Comparison of ENCODE assay signal across 9 cellular contexts in genomic region chr11:76579047-76579751, GRCh38.
DNase-seq lines count a peak whose midpoint lies in the region; ATAC-seq, FAIRE-seq and TF ChIP-seq lines count a peak whose summit lies in the region.
"Had no signal": no experiment of that assay in that cellular context is flagged by ENCODE, and none has a peak within 500 bp of the region (broad histone marks: within the 10 kb centered on the region; RNA-seq: fewer than 3 reads in every experiment).

No MANE protein-coding gene starts in this region.

- H3K9me3 ChIP-seq in HUES64 (ENCODE audit: insufficient read depth, low read depth, low read length) (no peaks in the 10 kb centered on the region), colonic mucosa (no peaks in the 10 kb centered on the region), spleen (no peaks in the 10 kb centered on the region)

- no peak for ATAC-seq in HG03025 (IDR thresholded peaks at IDR 0.05; ENCODE audit: low FRiP score, unreplicated experiment)

- H3K27ac ChIP-seq in HUES64 (ENCODE audit: low read depth, low read length) (0 out of 2 replicates have a peak overlapping the region, but pooled peaks have one; percentile 9), colonic mucosa (peak overlapping the region; percentile 37), spleen (peak overlapping the region; percentile 68 to 92 (median 84))

- no peak for FAIRE-seq in frontal cortex (lab: Jason Lieb, UNC)

- H3K4me1 ChIP-seq in HUES64 (ENCODE audit: insufficient read depth, low read length): peaks cover 19% of the 10 kb centered on the region; the same call in 1 of the 2 replicates
- H3K4me1 ChIP-seq in colonic mucosa: no peaks in the 10 kb centered on the region
- H3K4me1 ChIP-seq in spleen: peaks cover 20 to 49% (median 29%) of the 10 kb centered on the region in 6 donors

- intact Hi-C loops in colonic mucosa (cut with DNase I) (no loop called here), spleen (cut with DNase I; ENCODE audit: low total_unique reads) (no loop called here)

- H3K36me3 ChIP-seq in HUES64 (ENCODE audit: insufficient read depth, low read length) (no peaks in the 10 kb centered on the region), colonic mucosa (no peaks in the 10 kb centered on the region), kidney epithelial cell (ENCODE audit: control insufficient read depth, insufficient read depth, low read length) (no peaks in the 10 kb centered on the region), spleen (no peaks in the 10 kb centered on the region)

- H3K27me3 ChIP-seq in HUES64 (ENCODE audit: insufficient read depth, low read length) (no peaks in the 10 kb centered on the region), colonic mucosa (no peaks in the 10 kb centered on the region), kidney epithelial cell (ENCODE audit: control insufficient read depth, insufficient read depth, low read length) (no peaks in the 10 kb centered on the region), spleen (replicated peaks in 1 of 7) (peaks cover 0 to 4% (median 0%) of the 10 kb centered on the region in 7 donors)

- H3K4me3 ChIP-seq in HUES64 (ENCODE audit: low read length): no peak overlapping the region
- no peak overlapping the region for H3K4me3 ChIP-seq in colonic mucosa
- no peak overlapping the region for H3K4me3 ChIP-seq in kidney epithelial cell (ENCODE audit: low read depth, low read length)
- H3K4me3 ChIP-seq in spleen: peak overlapping the region in 1 of 8 donors; percentile 5

- no peak overlapping the region for H3K9ac ChIP-seq in HUES64 (ENCODE audit: low read depth, low read length)
- no peak overlapping the region for H3K9ac ChIP-seq in colonic mucosa (ENCODE audit: low read depth in 2 of 2, low read length in 2 of 2)

- DNase-seq in colonic mucosa (no peak), kidney epithelial cell (ENCODE audit: low read depth) (no peak), spleen (no peak), NCI-H526 treated with DMSO at 0.1 percent for 48 hours (lab: John Stamatoyannopoulos, UW) (no peak), GM19240 (ENCODE audit: insufficient read length, low spot score) (no peak), frontal cortex (ENCODE audit: low spot score in 2 of 2) (no peak)
- DNase-seq: stimulated activated CD4-positive, alpha-beta T cell treated with anti-CD3 and anti-CD28 coated beads, Interleukin-4, amount 100 ng/mL, for 24 hours had no signal

- 76% methylated on average over 19 of the region's 19 CpGs for WGBS in HUES64
- WGBS in spleen, 5 donors: 44 to 80% (median 64%) methylated on average over 15 to 19 of the region's 19 CpGs

- no peak for TF ChIP-seq POLR2A in spleen (IDR thresholded peaks at IDR 0.05)

- TF ChIP-seq CTCF in colonic mucosa (IDR thresholded peaks at IDR 0.05) (no peak), kidney epithelial cell (IDR thresholded peaks at IDR 0.05; ENCODE audit: insufficient read depth, low read length, poor library complexity, severe bottlenecking) (peak; percentile 4), spleen (IDR thresholded peaks at IDR 0.05 in 8 of 11, conservative IDR thresholded peaks at IDR 0.05 in 3 of 11) (peak in 6 of 11 experiments; percentile 6 to 40 (median 22))

Comparison
In these comparisons a context has a peak if more than half of its experiments do, and no peak if none do; other contexts are left out.
1. H3K27ac ChIP-seq: peak in every context shown above with its lines; median percentile 84 in spleen; 37 in colonic mucosa; 9 in HUES64.